29 cellular contexts compared by ENCODE assay signal in the genomic region with DNA sequence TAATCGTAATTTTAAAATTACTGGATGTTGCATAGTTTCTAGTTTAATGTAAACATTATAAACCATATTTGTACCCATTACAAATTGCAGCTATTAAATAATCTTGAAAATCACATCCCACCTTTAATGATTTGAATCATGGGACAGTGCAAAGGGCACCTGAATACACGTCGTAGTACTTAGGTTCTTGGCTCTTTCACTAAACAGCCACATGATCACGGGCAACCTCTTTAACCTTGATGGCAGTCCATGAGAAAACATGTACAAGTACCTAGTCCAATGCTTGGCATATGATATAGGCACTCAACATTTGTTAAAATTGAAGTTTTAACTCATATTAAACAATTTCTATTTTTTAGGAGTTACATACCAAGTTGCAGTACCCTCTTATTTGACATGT.
"Had no signal": no experiment of that assay in that cellular context is flagged by ENCODE, and none has a peak within 500 bp of the region (broad histone marks: within the 10 kb centered on the region; RNA-seq: fewer than 3 reads in every experiment).

No MANE protein-coding gene starts in this region.

- H3K4me3 ChIP-seq: coronary artery, lung, mucosa of descending colon, ovary, psoas muscle, sigmoid colon, thoracic aorta, tibial nerve, upper lobe of left lung had no signal

- H3K27ac ChIP-seq: ovary, psoas muscle, thoracic aorta had no signal

- ATAC-seq: effector memory CD8-positive, alpha-beta T cell; left colon; mucosa of descending colon; natural killer cell treated with Interleukin-12 subunit alpha and Interleukin-12 subunit beta and Interleukin-15 and Interleukin-18, amount 100 ng/mL, for 72 hours; psoas muscle; right cardiac atrium; stimulated activated naive B cell treated with anti-CD40 and anti-IgM and Interleukin-4, amounts not matched to agents 10 μg/mL and 1 μg/mL and 100 μg/mL, for 72 hours had no signal

- H3K4me1 ChIP-seq: psoas muscle, sigmoid colon, tibial nerve had no signal

- H3K9me3 ChIP-seq: mucosa of descending colon, ovary, psoas muscle, sigmoid colon, thoracic aorta, tibial nerve, upper lobe of left lung had no signal

- FAIRE-seq: endometrium, frontal cortex, urothelium cell line had no signal

- H3K4me3 Mint-ChIP-seq: effector memory CD8-positive, alpha-beta T cell; immature natural killer cell; memory B cell; mesothelial cell of epicardium; naive B cell; neural crest cell; stimulated activated naive B cell treated with anti-CD40 and anti-IgM and Interleukin-4, amounts not matched to agents 10 μg/mL and 1 μg/mL and 100 μg/mL, for 72 hours; stimulated activated naive CD8-positive, alpha-beta T cell treated with anti-CD3 and anti-CD28 coated beads, Interleukin-15, Interleukin-2, amounts not matched to agents 100 ng/mL and 50 ng/mL, for 24 hours had no signal

- H3K27ac Mint-ChIP-seq: effector memory CD8-positive, alpha-beta T cell; memory B cell; mesothelial cell of epicardium; naive B cell; stimulated activated naive B cell treated with anti-CD40 and anti-IgM and Interleukin-4, amounts not matched to agents 10 μg/mL and 1 μg/mL and 100 μg/mL, for 72 hours; stimulated activated naive CD8-positive, alpha-beta T cell treated with anti-CD3 and anti-CD28 coated beads, Interleukin-15, Interleukin-2, amounts not matched to agents 100 ng/mL and 50 ng/mL, for 24 hours had no signal

- H3K4me1 Mint-ChIP-seq: memory B cell had no signal

- DNase-seq: effector memory CD8-positive, alpha-beta T cell; hypothalamus; immature natural killer cell; islet precursor cell; kidney glomerular epithelial cell; left colon; mucosa of descending colon; naive B cell; ovary; posterior cingulate gyrus; psoas muscle; right cardiac atrium; sigmoid colon; stimulated activated CD4-positive, alpha-beta T cell treated with anti-CD3 and anti-CD28 coated beads, Interleukin-15, amount 100 ng/mL, for 24 hours; stimulated activated CD4-positive, alpha-beta T cell treated with anti-CD3 and anti-CD28 coated beads, Interleukin-2, amount 100 ng/mL, for 48 hours; stimulated activated naive B cell treated with anti-CD40 and anti-IgM and Interleukin-4, amounts not matched to agents 10 μg/mL and 1 μg/mL and 100 μg/mL, for 72 hours; upper lobe of left lung had no signal

- H3K27me3 Mint-ChIP-seq: effector memory CD8-positive, alpha-beta T cell; memory B cell; naive B cell; natural killer cell treated with Interleukin-12 subunit alpha and Interleukin-12 subunit beta and Interleukin-15 and Interleukin-18, amount 100 ng/mL, for 72 hours; stimulated activated naive B cell treated with anti-CD40 and anti-IgM and Interleukin-4, amounts not matched to agents 10 μg/mL and 1 μg/mL and 100 μg/mL, for 72 hours; stimulated activated naive CD8-positive, alpha-beta T cell treated with anti-CD3 and anti-CD28 coated beads, Interleukin-15, Interleukin-2, amounts not matched to agents 100 ng/mL and 50 ng/mL, for 24 hours had no signal

- H3K9me3 Mint-ChIP-seq: effector memory CD8-positive, alpha-beta T cell; immature natural killer cell; memory B cell; naive B cell; natural killer cell treated with Interleukin-12 subunit alpha and Interleukin-12 subunit beta and Interleukin-15 and Interleukin-18, amount 100 ng/mL, for 72 hours; stimulated activated naive B cell treated with anti-CD40 and anti-IgM and Interleukin-4, amounts not matched to agents 10 μg/mL and 1 μg/mL and 100 μg/mL, for 72 hours; stimulated activated naive CD8-positive, alpha-beta T cell treated with anti-CD3 and anti-CD28 coated beads, Interleukin-15, Interleukin-2, amounts not matched to agents 100 ng/mL and 50 ng/mL, for 24 hours had no signal

- H3K36me3 ChIP-seq: ovary, sigmoid colon, thoracic aorta, tibial nerve, upper lobe of left lung had no signal

- H3K36me3 Mint-ChIP-seq: immature natural killer cell; memory B cell; naive B cell; natural killer cell treated with Interleukin-12 subunit alpha and Interleukin-12 subunit beta and Interleukin-15 and Interleukin-18, amount 100 ng/mL, for 72 hours; stimulated activated naive B cell treated with anti-CD40 and anti-IgM and Interleukin-4, amounts not matched to agents 10 μg/mL and 1 μg/mL and 100 μg/mL, for 72 hours had no signal

- H3K27me3 ChIP-seq: ovary, sigmoid colon, tibial nerve, upper lobe of left lung had no signal
